20 cellular contexts compared by ENCODE assay signal in the genomic region with DNA sequence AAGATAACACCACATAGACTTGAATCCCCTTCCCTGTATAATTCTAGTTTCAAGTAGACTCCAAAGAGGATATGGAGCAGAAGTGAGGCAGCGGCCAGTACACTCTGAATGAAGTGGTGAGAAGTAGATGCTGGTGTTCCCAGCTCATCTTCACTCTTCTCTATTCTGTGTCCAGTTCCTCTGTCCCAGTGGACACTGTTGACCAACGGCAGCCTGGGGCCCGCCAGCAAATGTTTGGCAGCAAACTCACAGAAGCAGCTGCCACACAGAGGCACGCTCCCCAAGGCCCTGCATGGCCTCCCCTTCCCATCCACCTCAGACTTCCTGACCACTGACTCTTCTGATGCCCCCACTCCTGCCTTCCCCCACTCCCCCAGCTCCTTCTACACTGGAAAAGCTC.
"Had no signal": no experiment of that assay in that cellular context is flagged by ENCODE, and none has a peak within 500 bp of the region (broad histone marks: within the 10 kb centered on the region; RNA-seq: fewer than 3 reads in every experiment).

No MANE protein-coding gene starts in this region.

- H3K4me3 Mint-ChIP-seq: naive thymus-derived CD8-positive, alpha-beta T cell; neural crest cell had no signal

- H3K4me2 ChIP-seq: hepatocyte had no signal

- H3K9me3 ChIP-seq: colonic mucosa, left ventricle myocardium inferior, mucosa of descending colon, ovary, sigmoid colon, suprapubic skin, thyroid gland had no signal

- H3K4me3 ChIP-seq: colonic mucosa, hepatocyte, left ventricle myocardium inferior, lung, mucosa of descending colon, ovary, sigmoid colon, suprapubic skin, thyroid gland had no signal

- H3K36me3 Mint-ChIP-seq: naive thymus-derived CD8-positive, alpha-beta T cell had no signal

- H3K4me1 ChIP-seq: colonic mucosa, left ventricle myocardium inferior, suprapubic skin, thyroid gland had no signal

- H3K27me3 Mint-ChIP-seq: naive thymus-derived CD8-positive, alpha-beta T cell had no signal

- FAIRE-seq: kidney, small intestine had no signal

- H3K27me3 ChIP-seq: colonic mucosa, hepatocyte, ovary, sigmoid colon, suprapubic skin, thyroid gland had no signal

- H3K4me1 Mint-ChIP-seq: naive thymus-derived CD8-positive, alpha-beta T cell had no signal

- H2AFZ ChIP-seq: hepatocyte had no signal

- DNase-seq: colonic mucosa; dermis blood vessel endothelial cell; erythroblast; head of caudate nucleus; kidney; left cardiac atrium; left ventricle myocardium inferior; mucosa of descending colon; naive thymus-derived CD8-positive, alpha-beta T cell; nucleus accumbens; ovary; sigmoid colon; small intestine; stimulated activated CD4-positive, alpha-beta T cell treated with anti-CD3 and anti-CD28 coated beads, Interleukin-2, amount 100 ng/mL, for 48 hours; stimulated activated naive CD8-positive, alpha-beta T cell treated with anti-CD3 and anti-CD28 coated beads, Interleukin-15, Interleukin-2, amounts not matched to agents 100 U/mL and 50 U/mL, for 24 hours; thyroid gland had no signal

- H3K27ac Mint-ChIP-seq: naive thymus-derived CD8-positive, alpha-beta T cell had no signal

- ATAC-seq: mucosa of descending colon; naive thymus-derived CD8-positive, alpha-beta T cell; stimulated activated naive CD8-positive, alpha-beta T cell treated with anti-CD3 and anti-CD28 coated beads, Interleukin-15, Interleukin-2, amounts not matched to agents 100 U/mL and 50 U/mL, for 24 hours had no signal

- H3K27ac ChIP-seq: colonic mucosa, hepatocyte, left ventricle myocardium inferior, ovary, sigmoid colon, suprapubic skin, thyroid gland had no signal

- H3K79me2 ChIP-seq: hepatocyte had no signal

- H3K36me3 ChIP-seq: colonic mucosa, left ventricle myocardium inferior, ovary, sigmoid colon, suprapubic skin, thyroid gland had no signal
